14 cellular contexts compared by ENCODE assay signal in the genomic region with DNA sequence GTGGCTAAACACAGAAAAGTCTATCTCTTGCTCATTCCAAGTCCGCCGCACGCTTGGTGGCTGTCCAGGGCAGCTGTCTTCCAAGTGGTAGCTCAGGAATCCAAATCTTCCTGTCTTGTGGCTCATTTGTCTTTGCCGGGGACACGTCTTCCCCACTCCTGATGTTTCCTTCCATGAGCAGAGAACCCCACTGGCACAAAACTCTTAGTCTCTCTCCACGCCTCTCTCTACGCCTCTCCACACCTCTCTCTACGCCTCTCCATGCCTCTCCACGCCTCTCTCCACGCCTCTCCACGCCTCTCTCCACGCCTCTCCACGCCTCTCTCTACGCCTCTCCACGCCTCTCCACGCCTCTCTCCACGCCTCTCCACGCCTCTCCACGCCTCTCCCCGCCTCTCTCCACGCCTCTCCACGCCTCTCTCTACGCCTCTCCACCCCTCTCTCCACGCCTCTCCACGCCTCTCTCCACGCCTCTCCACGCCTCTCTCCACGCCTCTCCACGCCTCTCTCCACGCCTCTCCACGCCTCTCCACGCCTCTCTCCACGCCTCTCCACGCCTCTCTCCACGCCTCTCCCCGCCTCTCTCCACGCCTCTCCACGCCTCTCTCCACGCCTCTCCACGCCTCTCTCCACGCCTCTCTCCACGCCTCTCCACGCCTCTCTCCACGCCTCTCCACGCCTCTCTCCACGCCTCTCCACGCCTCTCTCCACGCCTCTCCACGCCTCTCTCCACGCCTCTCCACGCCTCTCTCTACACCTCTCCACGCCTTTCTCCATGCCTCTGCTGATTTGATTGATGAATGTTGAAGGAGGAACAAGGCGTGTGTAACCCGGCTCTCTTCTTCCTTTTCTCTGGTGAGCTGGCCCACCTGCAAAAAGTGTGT. TPM values are rescaled to one million over a fixed set of nuclear protein-coding genes. Genes with fewer than 3 reads are reported as not detected.
DNase-seq lines count a peak whose midpoint lies in the region; ATAC-seq, FAIRE-seq and TF ChIP-seq lines count a peak whose summit lies in the region.
"Not testable (repeated sequence)": the region's sequence is repeated elsewhere in the genome, so short reads cannot be mapped to it uniquely, and the experiment has no call there.
"Had no signal": no experiment of that assay in that cellular context is flagged by ENCODE, and none has a peak within 500 bp of the region (broad histone marks: within the 10 kb centered on the region; RNA-seq: fewer than 3 reads in every experiment).

No MANE protein-coding gene starts in this region.

- CTCF ChIA-PET in A549 (lab: Yijun Ruan, JAX) = interaction anchor here (0.6 to 10.8 kb wide), 12 partner anchors 12 to 532 kb away, joined by 3 to 168 read pairs (median 5); a partner anchor contains a TSS

- peak overlapping the region; percentile 52 for H3K27ac Mint-ChIP-seq in central memory CD8-positive, alpha-beta T cell (ENCODE audit: low read depth)

- H3K4me1 ChIP-seq in A549 = peaks cover 43% of the 10 kb centered on the region
- H3K4me1 ChIP-seq in SJCRH30 = peaks cover 10% of the 10 kb centered on the region
- H3K4me1 ChIP-seq in lung (ENCODE audit: control insufficient read depth in 2 of 2, insufficient read depth in 2 of 2, low read length in 2 of 2) = not testable (repeated sequence)
- H3K4me1 ChIP-seq in skeletal muscle tissue (ENCODE audit: control insufficient read depth in 3 of 3, insufficient read depth in 3 of 3, low read length in 3 of 3) = peaks cover 7 to 26% (median 15%) of the 10 kb centered on the region in 3 donors

- not testable (repeated sequence) for H3K9me3 ChIP-seq in A549; SJCRH30 (replicated peaks); lung (ENCODE audit: control insufficient read depth in 2 of 2, insufficient read depth in 1 of 2, low read length in 1 of 2); skeletal muscle tissue (ENCODE audit: control insufficient read depth in 3 of 3, low read length in 3 of 3)

- TF ChIP-seq CTCF in A549 (IDR thresholded peaks at IDR 0.05); lung (IDR thresholded peaks at IDR 0.05; ENCODE audit: control extremely low read depth, extremely low read depth): not testable (repeated sequence)

- not testable (repeated sequence) for TF ChIP-seq RAD21 in A549 (conservative IDR thresholded peaks at IDR 0.05 in 1 of 2, IDR thresholded peaks at IDR 0.05 in 1 of 2)

- H3K4me3 Mint-ChIP-seq in central memory CD8-positive, alpha-beta T cell = not testable (repeated sequence)

- H3K4me2 ChIP-seq in A549 = peak overlapping the region; percentile 99

- H3K27me3 ChIP-seq in SJCRH30 = peaks cover 11% of the 10 kb centered on the region
- H3K27me3 ChIP-seq in lung (ENCODE audit: control insufficient read depth, insufficient read depth); skeletal muscle tissue (ENCODE audit: control insufficient read depth in 3 of 3, insufficient read depth in 3 of 3, low read length in 3 of 3): not testable (repeated sequence)

- H3K36me3 Mint-ChIP-seq in central memory CD8-positive, alpha-beta T cell (ENCODE audit: insufficient read depth) = not testable (repeated sequence)

- ATAC-seq in A549 = peak; percentile 64 to 75
- not testable (repeated sequence) for ATAC-seq in central memory CD8-positive, alpha-beta T cell (replicated peaks; ENCODE audit: extremely low read depth, poor library complexity, severe bottlenecking); lung (ENCODE audit: insufficient read depth, low FRiP score)

- not testable (repeated sequence) for TF ChIP-seq POLR2A in A549 (IDR thresholded peaks at IDR 0.05; ENCODE audit: low read length)

- peaks cover 50% of the 10 kb centered on the region for H3K27me3 Mint-ChIP-seq in central memory CD8-positive, alpha-beta T cell

- peak; percentile 71 to 89 for DNase-seq in A549 (ENCODE audit: low read depth in 1 of 2, low spot score in 1 of 2)
- peak; percentile 58 for DNase-seq in GM03348 (ENCODE audit: low spot score)
- peak; percentile 12 for DNase-seq in LoVo (ENCODE audit: low spot score)
- DNase-seq in NCI-H69 (lab: John Stamatoyannopoulos, UW) = peak; percentile 38
- peak; percentile 34 to 43 for DNase-seq in SJCRH30
- not testable (repeated sequence) for DNase-seq in central memory CD8-positive, alpha-beta T cell (ENCODE audit: low spot score in 2 of 2)
- DNase-seq in lung (ENCODE audit: low spot score) = peak; percentile 54

- H3K9me3 Mint-ChIP-seq in central memory CD8-positive, alpha-beta T cell = not testable (repeated sequence)

- H3K27ac ChIP-seq in A549 = peak overlapping the region; percentile 27 to 57; a peak in 4 of 6 replicates
- not testable (repeated sequence) for H3K27ac ChIP-seq in SJCRH30; lung (ENCODE audit: low read depth in 1 of 2, low read length in 1 of 2); skeletal muscle tissue (ENCODE audit: low read depth, low read length)

- H3K9ac ChIP-seq in skeletal muscle tissue (ENCODE audit: low read depth in 1 of 3, low read length in 3 of 3) = peak overlapping the region in 2 of 3 donors; percentile 27 to 60

- H3K4me1 Mint-ChIP-seq in central memory CD8-positive, alpha-beta T cell = not testable (repeated sequence)

- TF ChIP-seq EP300 in A549 (IDR thresholded peaks at IDR 0.05) = not testable (repeated sequence)

- not testable (repeated sequence) for FAIRE-seq in A549 (lab: Jason Lieb, UNC)

- POLR2A ChIA-PET in A549 (lab: Yijun Ruan, JAX) = interaction anchor here (0.6 to 2.7 kb wide), 4 partner anchors 43 to 817 kb away, joined by 4 to 9 read pairs (median 5); a partner anchor contains a TSS

- H3K4me3 ChIP-seq in A549 (peak overlapping the region; percentile 40), skeletal muscle tissue (ENCODE audit: low read length in 3 of 3) (peak overlapping the region in 2 of 3 donors; percentile 25 to 52)
- not testable (repeated sequence) for H3K4me3 ChIP-seq in SJCRH30, lung

- WGBS in A549 (ENCODE audit: missing lambda C conversion rate) = 3% methylated on average over 45 of the region's 54 CpGs
- WGBS in lung, 2 donors = 50 to 77% methylated on average over 42 to 54 of the region's 54 CpGs

- H3K36me3 ChIP-seq in SJCRH30; lung (ENCODE audit: control insufficient read depth in 2 of 2, insufficient read depth in 2 of 2, low read length in 2 of 2); skeletal muscle tissue (ENCODE audit: control insufficient read depth in 3 of 3, insufficient read depth in 3 of 3, low read length in 3 of 3): not testable (repeated sequence)

TF ChIP-seq in A549, 52 proteins besides CTCF, POLR2A, EP300 and RAD21:
- peak; percentile 96 for TF ChIP-seq HOXB5 (CRISPR knock-in tag; IDR thresholded peaks at IDR 0.05)
- TF ChIP-seq CHD4 (IDR thresholded peaks at IDR 0.05; ENCODE audit: borderline replicate concordance) = 0 out of 2 replicates have a peak, but pooled peaks have one; percentile 43
- TF ChIP-seq, protein P1, sequence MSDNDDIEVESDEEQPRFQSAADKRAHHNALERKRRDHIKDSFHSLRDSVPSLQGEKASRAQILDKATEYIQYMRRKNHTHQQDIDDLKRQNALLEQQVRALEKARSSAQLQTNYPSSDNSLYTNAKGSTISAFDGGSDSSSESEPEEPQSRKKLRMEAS (IDR thresholded peaks at IDR 0.05) = peak; percentile 85

RNA-seq across cellular contexts. Expression of a gene that starts 4.6 kb away (rescaled TPM):
- polyA plus RNA-seq in A549 (2011; rRNA removed) = not detected in 2 replicates
- 0.03 TPM in 1 of 2 replicates, not detected in the other for polyA plus RNA-seq in A549 (2012; cell fraction: cytosol; rRNA removed)
- polyA plus RNA-seq in A549 (2012; cell fraction: nucleus; rRNA removed) = not detected in 2 replicates
- polyA plus RNA-seq in A549 (2017; fragmentation: RNase III; extraction: RNeasy Plus Mini Kit Qiagen cat#74134 plus additional on column Dnase treatment) = not detected in 3 replicates
- not detected in 2 replicates for polyA minus RNA-seq in A549 (2011; rRNA and poly(A)+ RNA removed)
- not detected in 2 replicates for total RNA-seq in SJCRH30 (2014; rRNA removed; shearing (Covaris generic))
- 1 to 10 TPM; 1.1 to 6.8 TPM for total RNA-seq in lung
- polyA plus RNA-seq in lung = 1 to 10 TPM; 1.4 to 3.6 TPM
- total RNA-seq in skeletal muscle tissue = 1.6 TPM
- total RNA-seq: frontal cortex; G401; H1; M059J; T-helper 2 cell treated with Interferon-gamma antibody and Interleukin-4, amounts not matched to agents 100 ng/mL and 5 ng/mL, for 36 hours; temporal lobe had no signal

RNA-seq across cellular contexts. Expression of a gene that starts 9.4 kb away (rescaled TPM):
- 15.5 and 20.3 TPM in 2 replicates for polyA plus RNA-seq in A549 (2011; rRNA removed)
- polyA plus RNA-seq in A549 (2012; cell fraction: cytosol; rRNA removed) = 22.5 and 23.2 TPM in 2 replicates
- 121 and 123 TPM in 2 replicates for polyA plus RNA-seq in A549 (2012; cell fraction: nucleus; rRNA removed)
- 21.4 to 27.4 TPM (median 25.3 TPM) in 3 replicates for polyA plus RNA-seq in A549 (2017; fragmentation: RNase III; extraction: RNeasy Plus Mini Kit Qiagen cat#74134 plus additional on column Dnase treatment)
- 11.6 and 14.8 TPM in 2 replicates for polyA minus RNA-seq in A549 (2011; rRNA and poly(A)+ RNA removed)
- 6.6 and 11.3 TPM in 2 replicates for total RNA-seq in SJCRH30 (2014; rRNA removed; shearing (Covaris generic))
- 10 to 100 TPM; 32.2 to 38.7 TPM for total RNA-seq in lung
- polyA plus RNA-seq in lung = 10 to 100 TPM in 1 of 2 donors, 1 to 10 TPM in 1; 9.9 to 17.0 TPM
- total RNA-seq in skeletal muscle tissue = 4.2 TPM
- total RNA-seq: T-helper 2 cell treated with Interferon-gamma antibody and Interleukin-4, amounts not matched to agents 100 ng/mL and 5 ng/mL, for 36 hours had no signal
